15 cellular contexts compared by ENCODE assay signal in genomic region chr16:19697756-19698318, GRCh38. TPM values are rescaled to one million over a fixed set of nuclear protein-coding genes. Genes with fewer than 3 reads are reported as not detected.
DNase-seq lines count a peak whose midpoint lies in the region; ATAC-seq and TF ChIP-seq lines count a peak whose summit lies in the region.
"Had no signal": no experiment of that assay in that cellular context is flagged by ENCODE, and none has a peak within 500 bp of the region (broad histone marks: within the 10 kb centered on the region; RNA-seq: fewer than 3 reads in every experiment).

No MANE protein-coding gene starts in this region.

- H3K4me3 ChIP-seq in adrenal gland (no peak overlapping the region), mucosa of descending colon (no peak overlapping the region), thyroid gland (replicated peaks in 1 of 3) (no peak overlapping the region)

- intact Hi-C loops in adrenal gland (cut with DNase I) = no loop called here
- intact Hi-C loops in mucosa of descending colon (cut with DNase I, micrococcal nuclease) = no loop called here
- intact Hi-C loops in thyroid gland (cut with DNase I) = no loop called here

- no peak for DNase-seq in activated naive CD4-positive, alpha-beta T cell treated with anti-CD3 and anti-CD28 coated beads, Interleukin-2, amount 50 U/mL, for 72 hours (ENCODE audit: low spot score in 2 of 2)
- no peak for DNase-seq in activated naive CD4-positive, alpha-beta T cell treated with anti-CD3 and anti-CD28 coated beads, Interleukin-2, amount 50 U/mL, for 16 hours
- DNase-seq in adrenal gland = peak in 6 of 7 donors; percentile 37 to 62 (median 54)
- peak; percentile 64 to 68 (median 66) for DNase-seq in mucosa of descending colon
- no peak for DNase-seq in thyroid gland
- no peak for DNase-seq in NCI-H1930 (lab: John Stamatoyannopoulos, UW)
- DNase-seq in C1 segment of cervical spinal cord (lab: John Stamatoyannopoulos, UW) = no peak
- DNase-seq: activated T-cell treated with anti-CD3 and anti-CD28 coated beads, Interleukin-2, amount 50 U/mL, for 48 hours; brain microvascular endothelial cell; endodermal cell; NCI-H1436 treated with DMSO at 0.1 percent for 48 hours; NCI-H524 treated with DMSO at 0.1 percent for 48 hours; stimulated activated CD4-positive, alpha-beta T cell treated with anti-CD3 and anti-CD28 coated beads, Interleukin-4, amount 100 ng/mL, for 1 hour had no signal

- TF ChIP-seq CTCF in adrenal gland (IDR thresholded peaks at IDR 0.05) (no peak), mucosa of descending colon (IDR thresholded peaks at IDR 0.05) (no peak), thyroid gland (IDR thresholded peaks at IDR 0.05) (no peak)

- WGBS in adrenal gland, 4 donors = 29 to 49% (median 44%) methylated on average over 8 of the region's 8 CpGs
- 91% methylated on average over 6 to 8 of the region's 8 CpGs for WGBS in thyroid gland, 2 donors

- H3K9me3 ChIP-seq in adrenal gland (replicated peaks in 1 of 3) (no peaks in the 10 kb centered on the region), mucosa of descending colon (no peaks in the 10 kb centered on the region), thyroid gland (no peaks in the 10 kb centered on the region)

- H3K36me3 Mint-ChIP-seq in activated naive CD4-positive, alpha-beta T cell treated with anti-CD3 and anti-CD28 coated beads, Interleukin-2, amount 50 U/mL, for 72 hours = peaks cover 21 to 39% of the 10 kb centered on the region in 2 donors

- TF ChIP-seq POLR2A in adrenal gland (IDR thresholded peaks at IDR 0.05) (no peak), thyroid gland (IDR thresholded peaks at IDR 0.05) (no peak)

- H3K36me3 ChIP-seq in adrenal gland (replicated peaks in 1 of 2) (peaks cover 0 to 19% of the 10 kb centered on the region in 2 donors), mucosa of descending colon (ENCODE audit: low read depth) (peaks cover 3% of the 10 kb centered on the region), thyroid gland (no peaks in the 10 kb centered on the region)

- no peaks in the 10 kb centered on the region for H3K9me3 Mint-ChIP-seq in activated naive CD4-positive, alpha-beta T cell treated with anti-CD3 and anti-CD28 coated beads, Interleukin-2, amount 50 U/mL, for 72 hours
- H3K9me3 Mint-ChIP-seq: endodermal cell had no signal

- H3K27ac Mint-ChIP-seq in activated naive CD4-positive, alpha-beta T cell treated with anti-CD3 and anti-CD28 coated beads, Interleukin-2, amount 50 U/mL, for 72 hours = peak overlapping the region; percentile 37 to 82
- H3K27ac Mint-ChIP-seq: endodermal cell had no signal

- H3K4me1 ChIP-seq in adrenal gland (replicated peaks in 1 of 2) = peaks cover 47 to 54% of the 10 kb centered on the region in 2 donors
- peaks cover 53% of the 10 kb centered on the region for H3K4me1 ChIP-seq in mucosa of descending colon (ENCODE audit: low read depth)
- peaks cover 43 to 64% of the 10 kb centered on the region in 2 donors for H3K4me1 ChIP-seq in thyroid gland

- H3K27me3 ChIP-seq in adrenal gland = no peaks in the 10 kb centered on the region
- no peaks in the 10 kb centered on the region for H3K27me3 ChIP-seq in thyroid gland
- H3K27me3 ChIP-seq: brain microvascular endothelial cell had no signal

- ATAC-seq in activated naive CD4-positive, alpha-beta T cell treated with anti-CD3 and anti-CD28 coated beads, Interleukin-2, amount 50 U/mL, for 72 hours = peak in 1 of 2 donors; percentile 45
- ATAC-seq in mucosa of descending colon (peak; percentile 80), HG02588 (IDR thresholded peaks at IDR 0.05; ENCODE audit: unreplicated experiment) (no peak)
- ATAC-seq: Panc1 had no signal

- H3K27ac ChIP-seq in adrenal gland (peak overlapping the region in 3 of 5 donors; percentile 58 to 81 (median 67)), thyroid gland (peak overlapping the region in 2 of 3 donors; percentile 82 to 91)
- H3K27ac ChIP-seq: brain microvascular endothelial cell had no signal

RNA-seq across cellular contexts. Expression of gene KNOP1, which starts 20.2 kb away (rescaled TPM):
- total RNA-seq in activated naive CD4-positive, alpha-beta T cell treated with anti-CD3 and anti-CD28 coated beads, Interleukin-2, amount 50 U/mL, for 72 hours = 10 to 100 TPM; 18.7 to 23.6 TPM
- 10 to 100 TPM in 7 of 8 donors, 1 to 10 TPM in 1; 8.1 to 17.7 (median 11.5) TPM for total RNA-seq in adrenal gland
- 10 to 100 TPM; 13.5 to 30.6 (median 26.5) TPM for polyA plus RNA-seq in adrenal gland
- total RNA-seq in mucosa of descending colon = 10 to 100 TPM; 13.1 to 23.5 (median 20.7) TPM
- total RNA-seq in thyroid gland = 10 to 100 TPM in 3 of 4 donors, 1 to 10 TPM in 1; 8.9 to 11.5 (median 10.5) TPM

RNA-seq across cellular contexts. Expression of gene IQCK, which starts 20.2 kb away (rescaled TPM):
- 1 to 10 TPM; 2.3 TPM for total RNA-seq in activated naive CD4-positive, alpha-beta T cell treated with anti-CD3 and anti-CD28 coated beads, Interleukin-2, amount 50 U/mL, for 72 hours
- 10 to 100 TPM in 7 of 8 donors, 1 to 10 TPM in 1; 8.2 to 35.2 (median 14.4) TPM for total RNA-seq in adrenal gland
- polyA plus RNA-seq in adrenal gland = 10 to 100 TPM; 14.7 to 18.3 (median 16.7) TPM
- 10 to 100 TPM in 2 of 3 donors, 1 to 10 TPM in 1; 9.1 to 14.0 (median 12.0) TPM for total RNA-seq in mucosa of descending colon
- 100 to 1,000 TPM in 1 of 4 donors, 10 to 100 TPM in 3; 49.7 to 103 (median 94.2) TPM for total RNA-seq in thyroid gland

Comparison
In these comparisons a context has a peak if more than half of its experiments do, and no peak if none do; other contexts are left out.
1. DNase-seq: peak in adrenal gland (6 of 7) and mucosa of descending colon (3 of 3); none in activated naive CD4-positive, alpha-beta T cell treated with anti-CD3 and anti-CD28 coated beads, Interleukin-2, amount 50 U/mL, for 72 hours (0 of 2), activated naive CD4-positive, alpha-beta T cell treated with anti-CD3 and anti-CD28 coated beads, Interleukin-2, amount 50 U/mL, for 16 hours (single experiment), thyroid gland (0 of 2), NCI-H1930 (0 of 2) and C1 segment of cervical spinal cord (0 of 14).